Comparison of ENCODE assay signal across 25 cellular contexts in genomic region chrX:115350696-115351408, GRCh38.
A peak's percentile ranks its signal among the peaks of the same experiment; 100 is the strongest.
DNase-seq lines count a peak whose midpoint lies in the region; ATAC-seq and TF ChIP-seq lines count a peak whose summit lies in the region.
"Had no signal": no experiment of that assay in that cellular context is flagged by ENCODE, and none has a peak within 500 bp of the region (broad histone marks: within the 10 kb centered on the region; RNA-seq: fewer than 3 reads in every experiment).

No MANE protein-coding gene starts in this region.

- H3F3A ChIP-seq in GM23248 (ENCODE audit: insufficient read depth): peaks cover 9% of the 10 kb centered on the region

- no peaks in the 10 kb centered on the region for H4K20me1 ChIP-seq in GM23248 (ENCODE audit: insufficient read depth)

- no peak for TF ChIP-seq POLR2A in esophagus muscularis mucosa (IDR thresholded peaks at IDR 0.05; ENCODE audit: low read depth)

- H2AFZ ChIP-seq in GM23248: peak overlapping the region; percentile 77

- peak overlapping the region; percentile 48 for H3K4me2 ChIP-seq in GM23248 (ENCODE audit: unreplicated experiment)

- H3K4me3 ChIP-seq in AG09309 (ENCODE audit: control insufficient read depth, low read depth, low read length) (no peak overlapping the region), GM23248 (peak overlapping the region; percentile 32; the same call in 1 of the 2 replicates), SJCRH30 (peak overlapping the region; percentile 37), esophagus muscularis mucosa (no peak overlapping the region)
- H3K4me3 ChIP-seq: cardiac muscle cell, heart left ventricle, lower lobe of right lung, sigmoid colon, SJSA1, upper lobe of right lung had no signal

- ATAC-seq in left ventricle myocardium superior: no peak
- ATAC-seq: CD8-positive, alpha-beta T cell; heart left ventricle; lower lobe of right lung; PC-3; stimulated activated naive CD8-positive, alpha-beta T cell treated with anti-CD3 and anti-CD28 coated beads, Interleukin-15, amount 100 ng/mL, for 72 hours; upper lobe of right lung had no signal

- DNase-seq in AG09309 (ENCODE audit: low read depth): peak; percentile 37
- DNase-seq in GM23248: peak; percentile 78
- DNase-seq in SJCRH30: peak; percentile 91 to 95
- peak; percentile 13 for DNase-seq in foreskin melanocyte
- no peak for DNase-seq in left ventricle myocardium superior
- no peak for DNase-seq in NCI-H1417 treated with DMSO at 0.1 percent for 48 hours (lab: John Stamatoyannopoulos, UW)
- DNase-seq in pons (ENCODE audit: low spot score): no peak
- no peak for DNase-seq in esophagus muscularis mucosa (ENCODE audit: extremely low spot score)
- DNase-seq: activated CD4-positive, CD25-positive, alpha-beta regulatory T cell treated with anti-CD3 and anti-CD28 coated beads, Interleukin-2, amount 50 U/mL, for 72 hours; CD8-positive, alpha-beta T cell; DMS53; heart left ventricle; Karpas-422; lower lobe of right lung; NCI-H1436; NCI-H526; occipital lobe; PC-3; sigmoid colon; stimulated activated CD4-positive, alpha-beta T cell treated with anti-CD3 and anti-CD28 coated beads, Interleukin-2, amount 100 ng/mL, for 24 hours; stimulated activated naive CD8-positive, alpha-beta T cell treated with anti-CD3 and anti-CD28 coated beads, Interleukin-15, amount 100 ng/mL, for 72 hours; T-helper 9 cell; upper lobe of right lung had no signal

- H3K4me1 ChIP-seq in GM23248 (ENCODE audit: insufficient read depth) (peaks cover 10% of the 10 kb centered on the region), SJCRH30 (peaks cover 21% of the 10 kb centered on the region), esophagus muscularis mucosa (peaks cover 1 to 8% (median 5%) of the 10 kb centered on the region in 4 donors)
- H3K4me1 ChIP-seq: upper lobe of right lung had no signal

- no peaks in the 10 kb centered on the region for H3K9me3 ChIP-seq in GM23248 (ENCODE audit: low read depth)
- no peaks in the 10 kb centered on the region; the same call in 1 of the 2 replicates for H3K9me3 ChIP-seq in SJCRH30 (replicated peaks)
- no peaks in the 10 kb centered on the region for H3K9me3 ChIP-seq in esophagus muscularis mucosa
- H3K9me3 ChIP-seq: heart left ventricle, lower lobe of right lung, sigmoid colon, SJSA1, upper lobe of right lung had no signal

- H3K36me3 ChIP-seq in GM23248 (ENCODE audit: low read depth) (no peaks in the 10 kb centered on the region), SJCRH30 (no peaks in the 10 kb centered on the region), esophagus muscularis mucosa (no peaks in the 10 kb centered on the region)
- H3K36me3 ChIP-seq: cardiac muscle cell, heart left ventricle, lower lobe of right lung, sigmoid colon, SJSA1, upper lobe of right lung had no signal

- H3K27me3 ChIP-seq in GM23248 (replicated peaks; ENCODE audit: insufficient read depth) (no peaks in the 10 kb centered on the region), SJCRH30 (no peaks in the 10 kb centered on the region), esophagus muscularis mucosa (no peaks in the 10 kb centered on the region)
- H3K27me3 ChIP-seq: cardiac muscle cell, sigmoid colon, SJSA1, upper lobe of right lung had no signal

- H3K79me2 ChIP-seq in GM23248 (ENCODE audit: insufficient read depth): no peaks in the 10 kb centered on the region

- H3K9me2 ChIP-seq in GM23248 (ENCODE audit: insufficient read depth): no peaks in the 10 kb centered on the region

- no peak for TF ChIP-seq CTCF in AG09309 (IDR thresholded peaks at IDR 0.05; ENCODE audit: control insufficient read depth, insufficient read depth, low read depth, low read length, missing control alignments)
- no peak for TF ChIP-seq CTCF in esophagus muscularis mucosa (IDR thresholded peaks at IDR 0.05)

- intact Hi-C loops in left ventricle myocardium superior (cut with micrococcal nuclease): no loop called here
- intact Hi-C loops in esophagus muscularis mucosa (cut with DNase I): no loop called here

- H3K27ac ChIP-seq in GM23248 (peak overlapping the region; percentile 46), SJCRH30 (peak overlapping the region; percentile 61), esophagus muscularis mucosa (replicated peaks in 1 of 4) (no peak overlapping the region)
- H3K27ac ChIP-seq: cardiac muscle cell, heart left ventricle, lower lobe of right lung, sigmoid colon, SJSA1, upper lobe of right lung had no signal

- no peak for TF ChIP-seq EP300 in esophagus muscularis mucosa (IDR thresholded peaks at IDR 0.05)

- WGBS in GM23248 (ENCODE audit: low coverage in 1 of 2, low lambda C conversion rate in 2 of 2, missing lambda C conversion rate in 2 of 2), 2 experiments: 4 to 8% methylated on average over 9 to 10 of the region's 10 CpGs
- WGBS in esophagus muscularis mucosa: 72% methylated on average over 10 of the region's 10 CpGs

- in situ Hi-C loops in GM23248 (cut with MboI): no loop called here

- H3K9ac ChIP-seq in GM23248: peak overlapping the region; percentile 51

Comparison
In these comparisons a context has a peak if more than half of its experiments do, and no peak if none do; other contexts are left out.
1. DNase-seq: peak in AG09309 (single experiment), GM23248 (single experiment), SJCRH30 (2 of 2) and foreskin melanocyte (single experiment); none in left ventricle myocardium superior (single experiment), NCI-H1417 treated with DMSO at 0.1 percent for 48 hours (single experiment), pons (single experiment) and esophagus muscularis mucosa (single experiment).
2. H3K4me3 ChIP-seq: peak in GM23248 (single experiment) and SJCRH30 (single experiment); none in AG09309 (single experiment) and esophagus muscularis mucosa (0 of 4).
3. H3K27ac ChIP-seq: peak in GM23248 (single experiment) and SJCRH30 (single experiment); none in esophagus muscularis mucosa (0 of 4).